ENCODE assay signal across 8 cellular contexts in genomic region chr15:50424066-50424890, GRCh38. TPM values are rescaled to one million over a fixed set of nuclear protein-coding genes. Genes with fewer than 3 reads are reported as not detected.
DNase-seq lines count a peak whose midpoint lies in the region; ATAC-seq, FAIRE-seq and TF ChIP-seq lines count a peak whose summit lies in the region.

Gene USP8, plus strand, starts transcription at chr15:50424405. Its CDS starts 14,669 bp downstream, at chr15:50439074.

- H3K9ac ChIP-seq in kidney (ENCODE audit: low read length in 2 of 2): peak within 1 kb of the TSS; percentile 83 to 100

- H3K36me3 Mint-ChIP-seq in chondrocyte (ENCODE audit: low read depth): peaks cover 1% of the 10 kb centered on the region

- H3K9me3 Mint-ChIP-seq in chondrocyte (ENCODE audit: low read depth): no peaks in the 10 kb centered on the region

- FAIRE-seq in kidney (lab: Jason Lieb, UNC): peak; percentile 29

- peaks cover 13% of the 10 kb centered on the region for H3K4me1 Mint-ChIP-seq in chondrocyte (ENCODE audit: low read depth)

- DNase-seq in AML-193 (lab: John Stamatoyannopoulos, UW): peak; percentile 82 to 92
- peak; percentile 88 for DNase-seq in NCI-H510A treated with DMSO at 0.1 percent for 48 hours (lab: John Stamatoyannopoulos, UW)
- DNase-seq in activated CD4-positive, alpha-beta T cell treated with anti-CD3 and anti-CD28 coated beads for 24 hours (ENCODE audit: low read depth in 2 of 2): peak; percentile 86 to 90
- DNase-seq in chondrocyte (ENCODE audit: low spot score): peak; percentile 98
- DNase-seq in kidney: peak; percentile 99
- DNase-seq in stimulated activated CD4-positive, alpha-beta T cell treated with anti-CD3 and anti-CD28 coated beads, Interleukin-15, amount 100 ng/mL, for 24 hours: peak; percentile 96

- TF ChIP-seq CTCF in chondrocyte (IDR thresholded peaks at IDR 0.05): no peak
- no peak for TF ChIP-seq CTCF in kidney (IDR thresholded peaks at IDR 0.05; ENCODE audit: borderline replicate concordance, extremely low read depth, insufficient read depth)

- H3K36me3 ChIP-seq in kidney (ENCODE audit: control insufficient read depth in 1 of 2, insufficient read depth in 2 of 2, low read length in 2 of 2): no peaks in the 10 kb centered on the region

- intact Hi-C loops in kidney (cut with DNase I): no loop called here

- peaks cover 0 to 3% of the 10 kb centered on the region in 2 donors for H3K9me3 ChIP-seq in kidney (ENCODE audit: control insufficient read depth in 1 of 2, low read length in 2 of 2)

- H3K27ac Mint-ChIP-seq in chondrocyte (ENCODE audit: unreplicated experiment): peak within 1 kb of the TSS; percentile 98

- TF ChIP-seq POLR2A in GM19193 (IDR thresholded peaks at IDR 0.05; ENCODE audit: extremely low read depth, insufficient read depth, insufficient read length): peak; percentile 95

- peaks cover 6% of the 10 kb centered on the region in 2 donors for H3K4me1 ChIP-seq in kidney (ENCODE audit: control insufficient read depth in 1 of 2, insufficient read depth in 1 of 2, low read depth in 1 of 2, low read length in 2 of 2)

- ATAC-seq in HG03439 (IDR thresholded peaks at IDR 0.05; ENCODE audit: unreplicated experiment): peak; percentile 96

- H3K27ac ChIP-seq in kidney (ENCODE audit: low read depth in 2 of 2, low read length in 2 of 2): peak within 1 kb of the TSS; percentile 75 to 92

- H3K4me3 ChIP-seq in kidney (ENCODE audit: low read length in 2 of 2): peak within 1 kb of the TSS; percentile 94 to 100

- H3K27me3 Mint-ChIP-seq in chondrocyte (ENCODE audit: low read depth): no peaks in the 10 kb centered on the region

- peak within 1 kb of the TSS; percentile 82 for H3K4me3 Mint-ChIP-seq in chondrocyte (ENCODE audit: unreplicated experiment)

RNA-seq across cellular contexts. Expression of gene USP8, which starts in this region (rescaled TPM):
- total RNA-seq in chondrocyte: 43.7 to 53.7 TPM (median 43.7 TPM) in 3 replicates
- 72.4 TPM for total RNA-seq in kidney
- polyA plus RNA-seq in kidney (ENCODE audit: insufficient read depth, low read depth, low replicate concordance): 26.8 TPM

Comparison
In these comparisons a context has a peak if more than half of its experiments do, and no peak if none do; other contexts are left out.
1. Peak in every context shown above with its lines: DNase-seq, ATAC-seq, H3K4me3 ChIP-seq and H3K27ac ChIP-seq.